In the genomic region with DNA sequence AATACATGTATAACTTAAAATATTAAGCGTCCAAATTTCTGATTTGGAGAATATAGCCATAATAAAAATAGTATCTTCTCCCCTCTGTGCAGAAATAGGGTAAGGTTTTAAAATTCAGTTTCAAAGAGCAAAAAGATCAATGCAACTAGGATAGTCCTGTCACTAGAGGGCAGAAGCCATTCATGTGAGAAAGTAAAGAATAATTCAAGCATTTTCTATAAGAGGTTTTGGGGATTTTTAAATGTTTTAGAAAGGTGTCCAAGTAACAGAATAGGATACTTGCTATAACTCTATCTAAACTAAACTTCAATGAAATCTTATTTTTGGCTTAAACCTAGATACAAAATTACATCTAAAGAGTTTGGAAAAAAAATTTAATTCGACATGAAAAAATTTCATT, we compare ENCODE assay signal across 9 cellular contexts. TPM values are rescaled to one million over a fixed set of nuclear protein-coding genes. Genes with fewer than 3 reads are reported as not detected.
A peak's percentile ranks its signal among the peaks of the same experiment; 100 is the strongest.
DNase-seq lines count a peak whose midpoint lies in the region; ATAC-seq and TF ChIP-seq lines count a peak whose summit lies in the region.
"Had no signal": no experiment of that assay in that cellular context is flagged by ENCODE, and none has a peak within 500 bp of the region (broad histone marks: within the 10 kb centered on the region; RNA-seq: fewer than 3 reads in every experiment).

No MANE protein-coding gene starts in this region.

- H3K36me3 Mint-ChIP-seq in stimulated activated naive B cell treated with anti-CD40 and anti-IgM and Interleukin-4, amounts not matched to agents 10 μg/mL and 1 μg/mL and 100 μg/mL, for 72 hours: no peaks in the 10 kb centered on the region

- H3K27ac ChIP-seq in RWPE2 (ENCODE audit: poor library complexity, severe bottlenecking) (no peak overlapping the region), tibial nerve (no peak overlapping the region)
- H3K27ac ChIP-seq: dorsolateral prefrontal cortex had no signal

- H3K36me3 ChIP-seq in RWPE2 (ENCODE audit: low read depth) (no peaks in the 10 kb centered on the region), tibial nerve (no peaks in the 10 kb centered on the region)

- H3K27ac Mint-ChIP-seq in stimulated activated naive B cell treated with anti-CD40 and anti-IgM and Interleukin-4, amounts not matched to agents 10 μg/mL and 1 μg/mL and 100 μg/mL, for 72 hours: no peak overlapping the region

- H3K4me3 Mint-ChIP-seq in stimulated activated naive B cell treated with anti-CD40 and anti-IgM and Interleukin-4, amounts not matched to agents 10 μg/mL and 1 μg/mL and 100 μg/mL, for 72 hours: no peak overlapping the region

- H3K4me1 ChIP-seq in RWPE2 (ENCODE audit: insufficient read depth, poor library complexity, severe bottlenecking): no peaks in the 10 kb centered on the region
- H3K4me1 ChIP-seq in tibial nerve: no peaks in the 10 kb centered on the region

- 51 to 66% methylated on average over 2 of the region's 2 CpGs for WGBS in tibial nerve, 2 donors

- H3K9me3 ChIP-seq in RWPE2 (ENCODE audit: severe bottlenecking) (no peaks in the 10 kb centered on the region), tibial nerve (no peaks in the 10 kb centered on the region)

- H3K27me3 ChIP-seq in RWPE2 (ENCODE audit: insufficient read depth, poor library complexity, severe bottlenecking): no peaks in the 10 kb centered on the region
- H3K27me3 ChIP-seq in tibial nerve: no peaks in the 10 kb centered on the region

- ATAC-seq in RWPE2 (ENCODE audit: low read depth) (no peak), left lobe of liver (no peak), GM18907 (IDR thresholded peaks at IDR 0.05; ENCODE audit: unreplicated experiment) (no peak)
- no peak for ATAC-seq in stimulated activated naive B cell treated with anti-CD40 and anti-IgM and Interleukin-4, amounts not matched to agents 10 μg/mL and 1 μg/mL and 100 μg/mL, for 72 hours (replicated peaks)

- no peak for TF ChIP-seq EP300 in tibial nerve (IDR thresholded peaks at IDR 0.05)

- H3K4me1 Mint-ChIP-seq in stimulated activated naive B cell treated with anti-CD40 and anti-IgM and Interleukin-4, amounts not matched to agents 10 μg/mL and 1 μg/mL and 100 μg/mL, for 72 hours: no peaks in the 10 kb centered on the region

- no peaks in the 10 kb centered on the region for H3K27me3 Mint-ChIP-seq in stimulated activated naive B cell treated with anti-CD40 and anti-IgM and Interleukin-4, amounts not matched to agents 10 μg/mL and 1 μg/mL and 100 μg/mL, for 72 hours

- DNase-seq in AML-193 (lab: John Stamatoyannopoulos, UW): peak; percentile 54 to 57
- DNase-seq in HFF-Myc (ENCODE audit: extremely low read depth, low read depth): peak; percentile 2
- DNase-seq in RWPE2 (ENCODE audit: low spot score): no peak
- peak; percentile 15 for DNase-seq in hepatic stellate cell (ENCODE audit: low spot score)
- no peak for DNase-seq in left lobe of liver (ENCODE audit: low spot score)
- no peak for DNase-seq in stimulated activated naive B cell treated with anti-CD40 and anti-IgM and Interleukin-4, amounts not matched to agents 10 μg/mL and 1 μg/mL and 100 μg/mL, for 72 hours
- DNase-seq in tibial nerve (ENCODE audit: low spot score in 2 of 2): no peak
- DNase-seq: dorsolateral prefrontal cortex had no signal

- TF ChIP-seq CTCF in HFF-Myc (IDR thresholded peaks at IDR 0.05; ENCODE audit: low read depth, low read length, missing control alignments) (peak; percentile 44), RWPE2 (IDR thresholded peaks at IDR 0.05; ENCODE audit: poor library complexity, severe bottlenecking) (peak; percentile 71), tibial nerve (IDR thresholded peaks at IDR 0.05) (no peak)

- H3K4me3 ChIP-seq in HFF-Myc (replicated peaks; ENCODE audit: low read depth, low read length) (no peak overlapping the region), RWPE2 (ENCODE audit: severe bottlenecking) (no peak overlapping the region), tibial nerve (no peak overlapping the region)
- H3K4me3 ChIP-seq: dorsolateral prefrontal cortex had no signal

- H3K9me3 Mint-ChIP-seq in stimulated activated naive B cell treated with anti-CD40 and anti-IgM and Interleukin-4, amounts not matched to agents 10 μg/mL and 1 μg/mL and 100 μg/mL, for 72 hours: no peaks in the 10 kb centered on the region

- no peak for TF ChIP-seq POLR2A in tibial nerve (IDR thresholded peaks at IDR 0.05)

RNA-seq across cellular contexts. Expression of gene ADAMTS20, which starts 50.3 kb away (rescaled TPM):
- not detected for total RNA-seq in left lobe of liver
- not detected for total RNA-seq in tibial nerve

Comparison
In these comparisons a context has a peak if more than half of its experiments do, and no peak if none do; other contexts are left out.
1. DNase-seq: peak in AML-193 (2 of 2), HFF-Myc (single experiment) and hepatic stellate cell (single experiment); none in RWPE2 (single experiment), left lobe of liver (single experiment), stimulated activated naive B cell treated with anti-CD40 and anti-IgM and Interleukin-4, amounts not matched to agents 10 μg/mL and 1 μg/mL and 100 μg/mL, for 72 hours (single experiment) and tibial nerve (0 of 2).
2. CTCF ChIP-seq: peak in HFF-Myc (single experiment) and RWPE2 (single experiment); none in tibial nerve (0 of 5).